Comparison of ENCODE assay signal across 1 cellular context in genomic region chr17:43918026-43918389, GRCh38.
TF ChIP-seq lines count a peak whose summit lies in the region.

No MANE protein-coding gene starts in this region.

TF ChIP-seq in K562, 482 proteins besides CTCF, POLR2A, EP300 and RAD21:
- TF ChIP-seq ZNF507 (tag; conservative IDR thresholded peaks at IDR 0.05) (no peak), SMC3 (conservative IDR thresholded peaks at IDR 0.05; ENCODE audit: insufficient read depth, low read depth, low read length) (0 out of 2 replicates have a peak, but pooled peaks have one; percentile 0)
